In genomic region chr4:121799208-121799823, GRCh38 we compare ENCODE assay signal across 13 cellular contexts. TPM values are rescaled to one million over a fixed set of nuclear protein-coding genes. Genes with fewer than 3 reads are reported as not detected.
DNase-seq lines count a peak whose midpoint lies in the region; ATAC-seq, FAIRE-seq and TF ChIP-seq lines count a peak whose summit lies in the region.
"Had no signal": no experiment of that assay in that cellular context is flagged by ENCODE, and none has a peak within 500 bp of the region (broad histone marks: within the 10 kb centered on the region; RNA-seq: fewer than 3 reads in every experiment).

No MANE protein-coding gene starts in this region.

- ATAC-seq in activated naive CD4-positive, alpha-beta T cell treated with anti-CD3 and anti-CD28 coated beads, Interleukin-2, amount 50 U/mL, for 72 hours = no peak

- H3K9me3 Mint-ChIP-seq in CD8-positive, alpha-beta memory T cell = no peaks in the 10 kb centered on the region
- H3K9me3 Mint-ChIP-seq in HFFc6 (no peaks in the 10 kb centered on the region), nephron (no peaks in the 10 kb centered on the region), mesothelial cell of epicardium (no peaks in the 10 kb centered on the region)
- H3K9me3 Mint-ChIP-seq in activated naive CD4-positive, alpha-beta T cell treated with anti-CD3 and anti-CD28 coated beads, Interleukin-2, amount 50 U/mL, for 72 hours = no peaks in the 10 kb centered on the region

- peaks cover 45 to 62% (median 60%) of the 10 kb centered on the region in 3 donors for H3K4me1 Mint-ChIP-seq in CD8-positive, alpha-beta memory T cell
- H3K4me1 Mint-ChIP-seq in HFFc6 (ENCODE audit: low read depth) (peaks cover 63% of the 10 kb centered on the region), nephron (peaks cover 37% of the 10 kb centered on the region), mesothelial cell of epicardium (peaks cover 26% of the 10 kb centered on the region)

- H3K4me3 ChIP-seq in CD8-positive, alpha-beta memory T cell (ENCODE audit: low read length) = peak overlapping the region; percentile 22
- H3K4me3 ChIP-seq: suprapubic skin had no signal

- H3K4me1 ChIP-seq in CD8-positive, alpha-beta memory T cell (ENCODE audit: insufficient read depth, low read length) = peaks cover 31% of the 10 kb centered on the region

- peak in 1 of 5 donors; percentile 2 for DNase-seq in CD8-positive, alpha-beta memory T cell
- DNase-seq in HFFc6 (no peak), mesothelial cell of epicardium (ENCODE audit: low spot score in 2 of 2, unreplicated experiment in 2 of 2) (no peak), GM12892 (ENCODE audit: insufficient read length) (no peak)
- no peak for DNase-seq in activated naive CD4-positive, alpha-beta T cell treated with anti-CD3 and anti-CD28 coated beads, Interleukin-2, amount 50 U/mL, for 72 hours (ENCODE audit: low spot score in 2 of 2)
- DNase-seq in activated CD4-positive, CD25-positive, alpha-beta regulatory T cell (lab: John Stamatoyannopoulos, UW) = no peak
- DNase-seq: activated effector memory CD4-positive, alpha-beta T cell treated with anti-CD3 and anti-CD28 coated beads, Interleukin-2, amount 50 U/mL, for 16 hours; midbrain; NCI-H1417 had no signal

- peak overlapping the region; percentile 1 to 98 (median 65) for H3K4me3 Mint-ChIP-seq in CD8-positive, alpha-beta memory T cell
- peak overlapping the region; percentile 1; the same call in 1 of the 2 replicates for H3K4me3 Mint-ChIP-seq in HFFc6
- peak overlapping the region; percentile 40 to 92 (median 88) for H3K4me3 Mint-ChIP-seq in nephron
- no peak overlapping the region for H3K4me3 Mint-ChIP-seq in mesothelial cell of epicardium

- H3K36me3 ChIP-seq in CD8-positive, alpha-beta memory T cell (ENCODE audit: insufficient read depth, low read length) = peaks cover 7% of the 10 kb centered on the region

- no peak overlapping the region for H3K27ac ChIP-seq in CD8-positive, alpha-beta memory T cell (ENCODE audit: low read depth, low read length)
- H3K27ac ChIP-seq: suprapubic skin, VCaP had no signal

- H3K27me3 Mint-ChIP-seq in CD8-positive, alpha-beta memory T cell = peaks cover 0 to 4% of the 10 kb centered on the region in 2 donors
- H3K27me3 Mint-ChIP-seq in HFFc6 (ENCODE audit: insufficient read depth) (peaks cover 3% of the 10 kb centered on the region; the same call in 1 of the 2 replicates), nephron (ENCODE audit: low read depth) (no peaks in the 10 kb centered on the region), mesothelial cell of epicardium (ENCODE audit: low read depth) (peaks cover 8% of the 10 kb centered on the region)

- no peaks in the 10 kb centered on the region for H3K9me3 ChIP-seq in CD8-positive, alpha-beta memory T cell (ENCODE audit: low read length)
- H3K9me3 ChIP-seq: suprapubic skin had no signal

- FAIRE-seq in GM12892 (lab: Jason Lieb, UNC) = no peak

- POLR2A ChIA-PET in CD8-positive, alpha-beta memory T cell (lab: Charles Lee) = no interaction called here

- CTCF ChIA-PET in CD8-positive, alpha-beta memory T cell (lab: Charles Lee) = no interaction called here

- H3K27ac Mint-ChIP-seq in CD8-positive, alpha-beta memory T cell = peak overlapping the region; percentile 61 to 100 (median 98)
- H3K27ac Mint-ChIP-seq in HFFc6 (peak overlapping the region; percentile 10; the same call in 1 of the 2 replicates), nephron (peak overlapping the region in 2 of 3 experiments; percentile 96 to 99), mesothelial cell of epicardium (no peak overlapping the region)
- H3K27ac Mint-ChIP-seq in activated naive CD4-positive, alpha-beta T cell treated with anti-CD3 and anti-CD28 coated beads, Interleukin-2, amount 50 U/mL, for 72 hours = peak overlapping the region; percentile 77 to 97

- no peak for TF ChIP-seq POLR2A in GM12892 (IDR thresholded peaks at IDR 0.05; ENCODE audit: low read depth, low read length)

- H3K27me3 ChIP-seq in CD8-positive, alpha-beta memory T cell (ENCODE audit: insufficient read depth, low read length, poor library complexity, severe bottlenecking) = no peaks in the 10 kb centered on the region

- no peak for TF ChIP-seq CTCF in HFFc6 (IDR thresholded peaks at IDR 0.05)
- TF ChIP-seq CTCF in nephron (IDR thresholded peaks at IDR 0.05; ENCODE audit: unreplicated experiment in 3 of 3) = no peak
- no peak for TF ChIP-seq CTCF in mesothelial cell of epicardium (IDR thresholded peaks at IDR 0.05; ENCODE audit: unreplicated experiment)

- peaks cover 0 to 28% (median 7%) of the 10 kb centered on the region in 3 donors for H3K36me3 Mint-ChIP-seq in CD8-positive, alpha-beta memory T cell
- peaks cover 18% of the 10 kb centered on the region for H3K36me3 Mint-ChIP-seq in HFFc6 (ENCODE audit: low read depth)
- H3K36me3 Mint-ChIP-seq in activated naive CD4-positive, alpha-beta T cell treated with anti-CD3 and anti-CD28 coated beads, Interleukin-2, amount 50 U/mL, for 72 hours = peaks cover 23 to 25% of the 10 kb centered on the region in 2 donors
- peaks cover 6% of the 10 kb centered on the region for H3K36me3 Mint-ChIP-seq in nephron (ENCODE audit: low read depth)
- H3K36me3 Mint-ChIP-seq in mesothelial cell of epicardium = no peaks in the 10 kb centered on the region

RNA-seq across cellular contexts. Expression of gene EXOSC9, which starts 1.8 kb away (rescaled TPM):
- 10 to 100 TPM; 72.2 to 72.9 TPM for total RNA-seq in CD8-positive, alpha-beta memory T cell
- polyA plus RNA-seq in CD8-positive, alpha-beta memory T cell = 41.7 TPM
- 10 to 100 TPM; 30.5 to 57.2 (median 49.4) TPM for total RNA-seq in HFFc6 (2021; fragmentation: NEBNext Ultra II Directional; extraction: Animal tissue kit (Norgen Biotek cat#: 25700))
- total RNA-seq in activated naive CD4-positive, alpha-beta T cell treated with anti-CD3 and anti-CD28 coated beads, Interleukin-2, amount 50 U/mL, for 72 hours = 10 to 100 TPM; 66.3 to 75.4 TPM
- total RNA-seq in mesothelial cell of epicardium = 29.8 to 33.5 TPM (median 30.0 TPM) in 3 replicates
- polyA plus RNA-seq in GM12892 (2012; ENCODE audit: missing spikeins) = 68.8 TPM

RNA-seq across cellular contexts. Expression of gene CCNA2, which starts 24.4 kb away (rescaled TPM):
- total RNA-seq in CD8-positive, alpha-beta memory T cell = 10 to 100 TPM; 72.1 to 73.5 TPM
- polyA plus RNA-seq in CD8-positive, alpha-beta memory T cell = 0.28 TPM
- total RNA-seq in HFFc6 (2021; fragmentation: NEBNext Ultra II Directional; extraction: Animal tissue kit (Norgen Biotek cat#: 25700)) = 10 to 100 TPM; 30.0 to 77.0 (median 68.9) TPM
- total RNA-seq in activated naive CD4-positive, alpha-beta T cell treated with anti-CD3 and anti-CD28 coated beads, Interleukin-2, amount 50 U/mL, for 72 hours = 100 to 1,000 TPM; 105 to 125 TPM
- 17.5 to 18.7 TPM (median 18.6 TPM) in 3 replicates for total RNA-seq in mesothelial cell of epicardium
- polyA plus RNA-seq in GM12892 (2012; ENCODE audit: missing spikeins) = 35.5 TPM

RNA-seq across cellular contexts. Expression of gene SMIM43, which starts 34.4 kb away (rescaled TPM):
- under 1 TPM; 0.44 to 0.47 TPM for total RNA-seq in CD8-positive, alpha-beta memory T cell
- 0.23 TPM for polyA plus RNA-seq in CD8-positive, alpha-beta memory T cell
- 1 to 10 TPM in 4 of 6 experiments, under 1 TPM in 2; 0.35 to 2.2 (median 1.5) TPM for total RNA-seq in HFFc6 (2021; fragmentation: NEBNext Ultra II Directional; extraction: Animal tissue kit (Norgen Biotek cat#: 25700))
- total RNA-seq in activated naive CD4-positive, alpha-beta T cell treated with anti-CD3 and anti-CD28 coated beads, Interleukin-2, amount 50 U/mL, for 72 hours = not detected
- not detected in 3 replicates for total RNA-seq in mesothelial cell of epicardium
- not detected for polyA plus RNA-seq in GM12892 (2012; ENCODE audit: missing spikeins)
- total RNA-seq: H4, suprapubic skin had no signal
